ENCODE assay signal across 12 cellular contexts in the genomic region with DNA sequence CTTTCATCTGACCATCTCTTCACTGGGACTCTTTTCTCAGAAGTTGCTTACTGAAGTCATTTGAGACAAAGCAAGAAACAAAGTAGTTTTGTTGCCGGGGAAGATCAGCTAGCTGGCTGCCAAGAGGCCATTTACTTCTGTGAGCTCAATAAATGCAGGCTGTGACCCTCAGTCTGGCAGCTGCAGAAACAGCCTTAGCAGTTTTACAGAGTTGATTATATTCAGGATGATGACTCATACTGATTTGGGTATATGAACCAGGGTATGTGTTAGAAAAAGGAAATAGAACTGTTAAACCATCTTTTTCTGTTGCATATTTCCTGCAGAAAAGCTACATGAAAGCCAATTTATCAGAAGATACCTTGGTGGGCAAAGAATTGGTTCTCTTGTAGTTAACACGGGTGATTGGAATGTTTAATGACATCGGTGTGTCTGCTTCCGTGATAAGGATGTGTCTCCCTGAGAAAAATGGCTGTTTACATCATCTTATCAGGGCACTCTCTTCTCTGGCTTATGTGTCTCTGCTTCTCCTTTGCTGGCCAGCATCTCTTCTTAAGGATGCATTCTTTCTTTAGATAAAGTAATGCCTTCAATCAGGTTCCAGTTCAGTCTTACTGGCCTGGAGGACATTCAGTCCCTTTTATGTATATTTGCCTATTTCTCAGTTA. TPM values are rescaled to one million over a fixed set of nuclear protein-coding genes. Genes with fewer than 3 reads are reported as not detected.
DNase-seq lines count a peak whose midpoint lies in the region; ATAC-seq and TF ChIP-seq lines count a peak whose summit lies in the region.
"Had no signal": no experiment of that assay in that cellular context is flagged by ENCODE, and none has a peak within 500 bp of the region (broad histone marks: within the 10 kb centered on the region; RNA-seq: fewer than 3 reads in every experiment).

No MANE protein-coding gene starts in this region.

- H3K27ac ChIP-seq in ACC112 (ENCODE audit: low read depth, low read length) = no peak overlapping the region
- H3K27ac ChIP-seq in MM.1S (ENCODE audit: low read length) = no peak overlapping the region
- H3K27ac ChIP-seq: SK-N-MC had no signal

- DNase-seq in HT1080 (ENCODE audit: low read depth) = peak; percentile 39
- DNase-seq in astrocyte of the spinal cord (ENCODE audit: low read depth, low spot score) = peak; percentile 89
- DNase-seq in midbrain (lab: John Stamatoyannopoulos, UW) = peak; percentile 37
- no peak for DNase-seq in MM.1S
- no peak for DNase-seq in activated naive CD4-positive, alpha-beta T cell treated with anti-CD3 and anti-CD28 coated beads for 36 hours
- DNase-seq in HAP-1 (ENCODE audit: low spot score in 2 of 2) = no peak
- DNase-seq: Calu3, small intestine had no signal

- H3K9ac ChIP-seq in MM.1S (ENCODE audit: low read length) = no peak overlapping the region

- no peaks in the 10 kb centered on the region for H3K9me2 ChIP-seq in MM.1S (replicated peaks; ENCODE audit: insufficient read depth, low read length)

- H3K4me2 ChIP-seq in MM.1S (ENCODE audit: low read depth, low read length) = no peak overlapping the region

- H3K4me3 ChIP-seq in ACC112 (ENCODE audit: low read depth, low read length) (no peak overlapping the region), astrocyte of the spinal cord (ENCODE audit: low read depth, low read length) (no peak overlapping the region), MM.1S (ENCODE audit: low read length) (no peak overlapping the region), HAP-1 (no peak overlapping the region)
- H3K4me3 ChIP-seq: SK-N-MC had no signal

- H3K9me3 Mint-ChIP-seq in activated naive CD4-positive, alpha-beta T cell treated with anti-CD3 and anti-CD28 coated beads for 36 hours = peaks cover 1% of the 10 kb centered on the region
- H3K9me3 Mint-ChIP-seq: type B pancreatic cell had no signal

- H3K36me3 ChIP-seq in ACC112 (ENCODE audit: insufficient read depth, low read length) (no peaks in the 10 kb centered on the region), MM.1S (replicated peaks; ENCODE audit: insufficient read depth, low read length) (no peaks in the 10 kb centered on the region), HAP-1 (replicated peaks) (no peaks in the 10 kb centered on the region)

- in situ Hi-C loops in astrocyte of the spinal cord (cut with HindIII; ENCODE audit: low sequenced_read_pairs) (no loop called here), HAP-1 (cut with MboI; ENCODE audit: low sequenced_read_pairs) (no loop called here)

- CTCF ChIA-PET in activated naive CD4-positive, alpha-beta T cell treated with anti-CD3 and anti-CD28 coated beads for 36 hours (lab: Charles Lee) = no interaction called here

- H3K4me1 ChIP-seq in ACC112 (ENCODE audit: control insufficient read depth, insufficient read depth, low read length, unreplicated experiment) = peaks cover 9% of the 10 kb centered on the region
- no peaks in the 10 kb centered on the region for H3K4me1 ChIP-seq in MM.1S (ENCODE audit: low read length)
- H3K4me1 ChIP-seq in HAP-1 = no peaks in the 10 kb centered on the region

- H2AFZ ChIP-seq in ACC112 (ENCODE audit: low read length, unreplicated experiment) = peak overlapping the region; percentile 79
- no peak overlapping the region for H2AFZ ChIP-seq in MM.1S (ENCODE audit: low read length)

- H3K27me3 ChIP-seq in ACC112 (ENCODE audit: insufficient read depth, low read length) (no peaks in the 10 kb centered on the region), MM.1S (replicated peaks; ENCODE audit: insufficient read depth, low read length) (no peaks in the 10 kb centered on the region), HAP-1 (ENCODE audit: low read depth) (no peaks in the 10 kb centered on the region)

- H3K36me3 Mint-ChIP-seq in activated naive CD4-positive, alpha-beta T cell treated with anti-CD3 and anti-CD28 coated beads for 36 hours (ENCODE audit: low read depth) = no peaks in the 10 kb centered on the region
- H3K36me3 Mint-ChIP-seq: type B pancreatic cell had no signal

- H3K4me1 Mint-ChIP-seq in activated naive CD4-positive, alpha-beta T cell treated with anti-CD3 and anti-CD28 coated beads for 36 hours (ENCODE audit: low read depth) = no peaks in the 10 kb centered on the region

- no peak for ATAC-seq in GM21737 (IDR thresholded peaks at IDR 0.05; ENCODE audit: unreplicated experiment)

- no peaks in the 10 kb centered on the region for H4K20me1 ChIP-seq in MM.1S (ENCODE audit: insufficient read depth, low read length)

- intact Hi-C loops in activated naive CD4-positive, alpha-beta T cell treated with anti-CD3 and anti-CD28 coated beads for 36 hours (cut with micrococcal nuclease) = loop anchor here (10.0 kb wide), 1 partner anchor 142 kb away; no protein-coding TSS in a partner anchor

- H3K79me2 ChIP-seq in ACC112 (ENCODE audit: control insufficient read depth, insufficient read depth, low read length, unreplicated experiment) (no peaks in the 10 kb centered on the region), MM.1S (ENCODE audit: low read length) (no peaks in the 10 kb centered on the region)

- TF ChIP-seq CTCF in astrocyte of the spinal cord (IDR thresholded peaks at IDR 0.05; ENCODE audit: low read depth, low read length) (no peak), MM.1S (IDR thresholded peaks at IDR 0.05; ENCODE audit: low read length) (no peak)

- no peaks in the 10 kb centered on the region for H3K9me3 ChIP-seq in MM.1S (replicated peaks; ENCODE audit: insufficient read depth, low read length)
- H3K9me3 ChIP-seq in HAP-1 = no peaks in the 10 kb centered on the region

- no peak overlapping the region for H3K27ac Mint-ChIP-seq in activated naive CD4-positive, alpha-beta T cell treated with anti-CD3 and anti-CD28 coated beads for 36 hours
- H3K27ac Mint-ChIP-seq: type B pancreatic cell had no signal

- no peaks in the 10 kb centered on the region for H3F3A ChIP-seq in MM.1S (ENCODE audit: insufficient read depth, low read length)

- H3K4me3 Mint-ChIP-seq in activated naive CD4-positive, alpha-beta T cell treated with anti-CD3 and anti-CD28 coated beads for 36 hours = no peak overlapping the region
- H3K4me3 Mint-ChIP-seq: type B pancreatic cell had no signal

- no peaks in the 10 kb centered on the region for H3K27me3 Mint-ChIP-seq in activated naive CD4-positive, alpha-beta T cell treated with anti-CD3 and anti-CD28 coated beads for 36 hours (ENCODE audit: low read depth)

RNA-seq across cellular contexts. Expression of gene FIBIN, which starts 18.5 kb away (rescaled TPM):
- total RNA-seq in HT1080 (2014; rRNA removed; shearing (Covaris generic)) = not detected in 2 replicates
- polyA plus RNA-seq in HT1080 (2015; cell fraction: cytosol; rRNA removed) = 0.15 and 0.29 TPM in 2 replicates
- 0.27 TPM in 1 of 2 replicates, not detected in the other for polyA plus RNA-seq in HT1080 (2015; cell fraction: nucleus; rRNA removed)
- not detected for total RNA-seq in activated naive CD4-positive, alpha-beta T cell treated with anti-CD3 and anti-CD28 coated beads for 36 hours
- total RNA-seq: Calu3 had no signal

RNA-seq across cellular contexts. Expression of gene BBOX1, which starts 28.2 kb away (rescaled TPM):
- not detected in 2 replicates for total RNA-seq in HT1080 (2014; rRNA removed; shearing (Covaris generic))
- not detected in 2 replicates for polyA plus RNA-seq in HT1080 (2015; cell fraction: cytosol; rRNA removed)
- polyA plus RNA-seq in HT1080 (2015; cell fraction: nucleus; rRNA removed) = not detected in 2 replicates
- total RNA-seq in activated naive CD4-positive, alpha-beta T cell treated with anti-CD3 and anti-CD28 coated beads for 36 hours = not detected
- total RNA-seq: Calu3 had no signal
- polyA plus RNA-seq: small intestine had no signal

Comparison
In these comparisons a context has a peak if more than half of its experiments do, and no peak if none do; other contexts are left out.
1. DNase-seq: peak in HT1080 (single experiment), astrocyte of the spinal cord (single experiment) and midbrain (single experiment); none in MM.1S (single experiment), activated naive CD4-positive, alpha-beta T cell treated with anti-CD3 and anti-CD28 coated beads for 36 hours (single experiment) and HAP-1 (0 of 2).